ENCODE assay signal across 20 cellular contexts in the genomic region with DNA sequence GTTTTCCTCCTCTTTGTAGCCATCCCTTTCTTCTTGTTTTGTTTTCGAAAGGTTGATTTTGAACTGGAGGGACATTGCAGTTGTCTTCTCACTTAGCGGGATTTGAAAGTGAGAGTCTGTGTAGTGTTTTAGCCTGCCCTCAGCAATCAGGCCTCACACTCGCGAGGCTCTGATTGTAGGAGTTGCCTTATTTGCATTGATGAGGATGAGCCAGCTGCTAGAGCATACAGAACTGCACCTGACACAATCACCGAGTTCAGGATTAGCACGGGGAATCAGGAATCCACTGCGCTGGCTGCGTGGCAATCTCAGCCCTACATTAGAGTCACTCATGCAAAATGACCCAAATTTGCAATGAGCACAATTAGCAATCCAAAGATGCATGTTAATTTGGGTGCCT.
A peak's percentile ranks its signal among the peaks of the same experiment; 100 is the strongest.
DNase-seq lines count a peak whose midpoint lies in the region; ATAC-seq and TF ChIP-seq lines count a peak whose summit lies in the region.
"Had no signal": no experiment of that assay in that cellular context is flagged by ENCODE, and none has a peak within 500 bp of the region (broad histone marks: within the 10 kb centered on the region; RNA-seq: fewer than 3 reads in every experiment).

No MANE protein-coding gene starts in this region.

- H3K27ac ChIP-seq in GM23338 (ENCODE audit: low read depth) (peak overlapping the region; percentile 18; the same call in 1 of the 2 replicates), dorsolateral prefrontal cortex (peak overlapping the region; percentile 55 to 99 (median 96)), neural progenitor cell (no peak overlapping the region)
- H3K27ac ChIP-seq: left lung, suprapubic skin had no signal

- intact Hi-C loops in dorsolateral prefrontal cortex (cut with DNase I): loop anchor here (5.0 to 10.0 kb wide), 5 partner anchors 246 to 606 kb away; no protein-coding TSS in a partner anchor

- H3F3A ChIP-seq in GM23338 (replicated peaks; ENCODE audit: low read depth) (0 out of 2 replicates have a peak, but pooled peaks cover 3% of the 10 kb centered on the region), neural progenitor cell (ENCODE audit: low read depth) (peaks cover 35% of the 10 kb centered on the region)

- H3K4me3 ChIP-seq in GM23338 (no peak overlapping the region), dorsolateral prefrontal cortex (peak overlapping the region in 41 of 59 donors; percentile 2 to 66 (median 36)), neural progenitor cell (no peak overlapping the region)
- H3K4me3 ChIP-seq: left lung, suprapubic skin had no signal

- H3K4me1 ChIP-seq in GM23338 (ENCODE audit: insufficient read depth) (peaks cover 88% of the 10 kb centered on the region), neural progenitor cell (peaks cover 79% of the 10 kb centered on the region)
- H3K4me1 ChIP-seq: left lung, suprapubic skin had no signal

- H3K36me3 ChIP-seq in GM23338 (ENCODE audit: insufficient read depth) (no peaks in the 10 kb centered on the region), neural progenitor cell (no peaks in the 10 kb centered on the region)
- H3K36me3 ChIP-seq: left lung, suprapubic skin had no signal

- TF ChIP-seq CTCF in GM23338 (conservative IDR thresholded peaks at IDR 0.05; ENCODE audit: low read depth in 2 of 2) (no peak), dorsolateral prefrontal cortex (IDR thresholded peaks at IDR 0.05 in 54 of 56, conservative IDR thresholded peaks at IDR 0.05 in 2 of 56; ENCODE audit: low read depth in 1 of 56, partially characterized antibody in 56 of 56) (no peak), neural progenitor cell (IDR thresholded peaks at IDR 0.05) (no peak)

- H3K4me1 Mint-ChIP-seq in GM23338: peaks cover 82% of the 10 kb centered on the region
- H3K4me1 Mint-ChIP-seq in neural progenitor cell: peaks cover 80% of the 10 kb centered on the region
- H3K4me1 Mint-ChIP-seq: activated CD4-positive, alpha-beta memory T cell treated with anti-CD3 and anti-CD28 coated beads, Interleukin-2, amount 10 ng/mL, durations not matched to agents 7 days and 5 days; CD14-positive monocyte had no signal

- H3K27me3 Mint-ChIP-seq in GM23338 (ENCODE audit: insufficient read depth, low read depth, poor library complexity) (peaks cover 13% of the 10 kb centered on the region), neural progenitor cell (ENCODE audit: insufficient read depth, low read depth) (peaks cover 4% of the 10 kb centered on the region)
- H3K27me3 Mint-ChIP-seq: activated CD4-positive, alpha-beta memory T cell treated with anti-CD3 and anti-CD28 coated beads, Interleukin-2, amount 10 ng/mL, durations not matched to agents 7 days and 5 days had no signal

- no peaks in the 10 kb centered on the region for H4K20me1 ChIP-seq in GM23338 (replicated peaks; ENCODE audit: insufficient read depth)
- H4K20me1 ChIP-seq in neural progenitor cell (ENCODE audit: low read depth): no peaks in the 10 kb centered on the region

- no peaks in the 10 kb centered on the region for H3K9me3 Mint-ChIP-seq in GM23338
- H3K9me3 Mint-ChIP-seq in neural progenitor cell: peaks cover 2% of the 10 kb centered on the region
- H3K9me3 Mint-ChIP-seq: activated CD4-positive, alpha-beta memory T cell treated with anti-CD3 and anti-CD28 coated beads, Interleukin-2, amount 10 ng/mL, durations not matched to agents 7 days and 5 days; mesothelial cell of epicardium; natural killer cell treated with Interleukin-12 subunit alpha and Interleukin-12 subunit beta and Interleukin-15 and Interleukin-18, amount 100 ng/mL, for 72 hours had no signal

- ATAC-seq in GM23338: no peak; the same call in 2 of the 3 replicates
- ATAC-seq in HG02571 (IDR thresholded peaks at IDR 0.05; ENCODE audit: unreplicated experiment): no peak
- ATAC-seq: left lung; natural killer cell treated with Interleukin-12 subunit alpha and Interleukin-12 subunit beta and Interleukin-15 and Interleukin-18, amount 100 ng/mL, for 72 hours had no signal

- H3K36me3 Mint-ChIP-seq in GM23338 (ENCODE audit: low read depth): no peaks in the 10 kb centered on the region
- no peaks in the 10 kb centered on the region for H3K36me3 Mint-ChIP-seq in neural progenitor cell
- H3K36me3 Mint-ChIP-seq: CD14-positive monocyte; mesothelial cell of epicardium; natural killer cell treated with Interleukin-12 subunit alpha and Interleukin-12 subunit beta and Interleukin-15 and Interleukin-18, amount 100 ng/mL, for 72 hours had no signal

- H3K79me2 ChIP-seq in GM23338 (replicated peaks; ENCODE audit: insufficient read depth): no peaks in the 10 kb centered on the region
- no peaks in the 10 kb centered on the region for H3K79me2 ChIP-seq in neural progenitor cell (ENCODE audit: low read depth)

- no peak overlapping the region for H3K9ac ChIP-seq in neural progenitor cell

- no peak overlapping the region for H3K4me3 Mint-ChIP-seq in GM23338
- no peak overlapping the region for H3K4me3 Mint-ChIP-seq in neural progenitor cell
- H3K4me3 Mint-ChIP-seq: activated CD4-positive, alpha-beta memory T cell treated with anti-CD3 and anti-CD28 coated beads, Interleukin-2, amount 10 ng/mL, durations not matched to agents 7 days and 5 days; CD14-positive monocyte; mesothelial cell of epicardium; natural killer cell treated with Interleukin-12 subunit alpha and Interleukin-12 subunit beta and Interleukin-15 and Interleukin-18, amount 100 ng/mL, for 72 hours had no signal

- H2AFZ ChIP-seq in GM23338: no peak overlapping the region
- H2AFZ ChIP-seq in neural progenitor cell (replicated peaks): no peak overlapping the region

- peak overlapping the region; percentile 12; the same call in 1 of the 2 replicates for H3K4me2 ChIP-seq in GM23338
- peak overlapping the region; percentile 45 for H3K4me2 ChIP-seq in neural progenitor cell

- 0 out of 2 replicates have a peak, but pooled peaks cover 3% of the 10 kb centered on the region for H3K9me2 ChIP-seq in GM23338 (ENCODE audit: insufficient read depth)

- H3K27me3 ChIP-seq in GM23338 (ENCODE audit: insufficient read depth): peaks cover 3% of the 10 kb centered on the region; the same call in 1 of the 2 replicates
- H3K27me3 ChIP-seq in dorsolateral prefrontal cortex: no peaks in the 10 kb centered on the region
- H3K27me3 ChIP-seq in neural progenitor cell: no peaks in the 10 kb centered on the region
- H3K27me3 ChIP-seq: left lung, suprapubic skin had no signal

- H3K27ac Mint-ChIP-seq in GM23338 (peak overlapping the region; percentile 68; the same call in 1 of the 2 replicates), neural progenitor cell (peak overlapping the region; percentile 46)
- H3K27ac Mint-ChIP-seq: activated CD4-positive, alpha-beta memory T cell treated with anti-CD3 and anti-CD28 coated beads, Interleukin-2, amount 10 ng/mL, durations not matched to agents 7 days and 5 days; CD14-positive monocyte; mesothelial cell of epicardium; natural killer cell treated with Interleukin-12 subunit alpha and Interleukin-12 subunit beta and Interleukin-15 and Interleukin-18, amount 100 ng/mL, for 72 hours had no signal

- no peaks in the 10 kb centered on the region for H3K9me3 ChIP-seq in neural progenitor cell (ENCODE audit: low read depth)
- H3K9me3 ChIP-seq: left lung, suprapubic skin had no signal

- DNase-seq in GM23338 (ENCODE audit: low spot score) (no peak), NCI-H82 (lab: John Stamatoyannopoulos, UW) (peak; percentile 75), dorsolateral prefrontal cortex (peak in 7 of 10 donors; percentile 20 to 80 (median 49)), neural progenitor cell (ENCODE audit: low spot score) (peak; percentile 67), kidney tubule cell (ENCODE audit: low spot score) (no peak), NCI-H187 treated with DMSO at 0.1 percent for 48 hours (lab: John Stamatoyannopoulos, UW) (no peak)
- DNase-seq in activated CD4-positive, alpha-beta T cell treated with anti-CD3 and anti-CD28 coated beads, Interleukin-2, amount 50 U/mL, for 1 hour: no peak
- DNase-seq: activated CD4-positive, alpha-beta memory T cell treated with anti-CD3 and anti-CD28 coated beads, Interleukin-2, amount 10 ng/mL, durations not matched to agents 7 days and 5 days; activated CD4-positive, CD25-positive, alpha-beta regulatory T cell; activated effector memory CD4-positive, alpha-beta T cell treated with anti-CD3 and anti-CD28 coated beads, Interleukin-2, amount 50 U/mL, for 16 hours; cortex of kidney; Karpas-422; left lung; NCI-H1694 treated with DMSO at 0.1 percent for 48 hours; NCI-H345 had no signal

TF ChIP-seq in GM23338, 12 proteins besides CTCF, POLR2A, EP300 and RAD21 (continues in another document):
- TF ChIP-seq JUNB (IDR thresholded peaks at IDR 0.05; ENCODE audit: unreplicated experiment): no peak
- TF ChIP-seq EZH2 (IDR thresholded peaks at IDR 0.05; ENCODE audit: low read depth, unreplicated experiment): no peak
- no peak for TF ChIP-seq POLR2AphosphoS5 (IDR thresholded peaks at IDR 0.05; ENCODE audit: low read depth)
- TF ChIP-seq STAT1 (IDR thresholded peaks at IDR 0.05; ENCODE audit: unreplicated experiment): no peak

Comparison
In these comparisons a context has a peak if more than half of its experiments do, and no peak if none do; other contexts are left out.
1. DNase-seq: peak in NCI-H82 (single experiment), dorsolateral prefrontal cortex (7 of 10) and neural progenitor cell (single experiment); none in GM23338 (single experiment), kidney tubule cell (single experiment), NCI-H187 treated with DMSO at 0.1 percent for 48 hours (single experiment) and activated CD4-positive, alpha-beta T cell treated with anti-CD3 and anti-CD28 coated beads, Interleukin-2, amount 50 U/mL, for 1 hour (single experiment).
2. H3K4me3 ChIP-seq: peak in dorsolateral prefrontal cortex (41 of 59); none in GM23338 (single experiment) and neural progenitor cell (single experiment).